ENCODE assay signal across 8 cellular contexts in the genomic region with DNA sequence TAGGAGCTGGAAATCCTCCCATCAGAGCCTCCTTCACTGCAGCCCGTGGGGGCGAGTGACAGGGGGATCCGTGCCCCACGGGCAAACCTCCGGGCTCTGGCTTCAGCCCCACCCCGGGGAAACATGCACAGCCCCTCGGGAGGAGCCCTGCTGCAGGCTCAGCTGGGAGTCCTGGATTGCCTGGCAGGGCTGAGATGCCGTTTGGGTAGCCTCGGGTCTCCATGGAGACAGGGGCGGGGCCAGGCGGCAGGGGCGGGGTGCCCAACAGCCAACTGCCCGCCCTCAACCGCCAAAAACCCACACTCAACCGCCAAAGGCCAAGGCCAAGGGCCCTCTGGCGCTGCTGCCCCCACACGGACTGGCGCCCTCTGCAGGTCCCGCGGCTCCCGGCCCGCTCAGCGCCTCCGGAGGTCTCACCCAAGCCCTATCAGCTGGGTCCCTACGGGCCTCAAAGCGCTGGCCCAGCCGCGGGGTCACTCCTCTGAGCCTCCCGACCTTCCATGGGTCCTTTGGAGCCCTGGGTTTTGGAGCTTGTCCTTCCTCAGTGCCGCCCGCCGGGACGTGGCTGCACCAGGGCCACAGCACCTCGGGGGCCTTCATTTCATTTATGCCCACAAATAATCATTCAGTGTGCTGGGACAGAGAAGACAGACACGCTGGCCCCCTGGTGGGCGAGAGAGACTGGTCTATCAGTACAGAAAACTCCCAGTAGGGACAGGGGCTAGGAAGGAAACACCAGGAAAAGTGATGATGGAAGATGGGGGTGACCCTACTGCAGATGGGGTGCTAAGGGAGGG. TPM values are rescaled to one million over a fixed set of nuclear protein-coding genes. Genes with fewer than 3 reads are reported as not detected.
A peak's percentile ranks its signal among the peaks of the same experiment; 100 is the strongest.
DNase-seq lines count a peak whose midpoint lies in the region; ATAC-seq and TF ChIP-seq lines count a peak whose summit lies in the region.

No MANE protein-coding gene starts in this region.

- H3K27ac ChIP-seq in OCI-LY3 (ENCODE audit: low read length) (0 out of 2 replicates have a peak overlapping the region, but pooled peaks have one; percentile 15), esophagus (ENCODE audit: low read depth in 2 of 2, low read length in 1 of 2) (peak overlapping the region in 1 of 2 donors; percentile 14)

- peak overlapping the region; percentile 48 for H3K4me3 ChIP-seq in AG04449 (ENCODE audit: low read depth, low read length)
- H3K4me3 ChIP-seq in OCI-LY3 (ENCODE audit: low read length), result peak overlapping the region; percentile 83
- peak overlapping the region; percentile 22 to 31 for H3K4me3 ChIP-seq in esophagus (ENCODE audit: low read depth in 1 of 2, low read length in 2 of 2)

- peak overlapping the region; percentile 70 for H3K9ac ChIP-seq in OCI-LY3 (ENCODE audit: low read length)

- no peaks in the 10 kb centered on the region for H3K79me2 ChIP-seq in OCI-LY3 (ENCODE audit: low read length)

- WGBS in esophagus, 2 donors, result 3 to 7% methylated on average over 24 to 36 of the region's 36 CpGs

- H2AFZ ChIP-seq in OCI-LY3 (ENCODE audit: low read depth, low read length), result peak overlapping the region; percentile 97

- POLR2A ChIA-PET in AG04449 (lab: Yijun Ruan, JAX), result interaction anchor here (0.8 to 1.3 kb wide), 2 partner anchors 165 to 228 kb away, joined by 5 to 6 read pairs; no protein-coding TSS in a partner anchor

- H4K20me1 ChIP-seq in OCI-LY3 (ENCODE audit: insufficient read depth, low read length), result no peaks in the 10 kb centered on the region

- H3K27me3 ChIP-seq in OCI-LY3 (ENCODE audit: low read depth, low read length) (no peaks in the 10 kb centered on the region), esophagus (ENCODE audit: control insufficient read depth in 1 of 2, insufficient read depth in 2 of 2, low read length in 2 of 2) (no peaks in the 10 kb centered on the region)

- DNase-seq in AG04449 (ENCODE audit: low read depth, low spot score) (no peak), activated T-cell treated with anti-CD3 and anti-CD28 coated beads for 48 hours (ENCODE audit: low read depth) (peak; percentile 84), mucosa of gallbladder (ENCODE audit: low spot score) (peak; percentile 75)
- DNase-seq in stimulated activated CD8-positive, alpha-beta memory T cell treated with anti-CD3 and anti-CD28 coated beads, Interleukin-4, amount 100 ng/mL, for 24 hours (ENCODE audit: low read depth), result peak; percentile 83

- ATAC-seq in GM19043 (IDR thresholded peaks at IDR 0.05; ENCODE audit: low read depth, unreplicated experiment), result peak; percentile 67
- peak; percentile 53 for ATAC-seq in HG03565 (IDR thresholded peaks at IDR 0.05; ENCODE audit: unreplicated experiment)

- CTCF ChIA-PET in AG04449 (lab: Yijun Ruan, JAX), result interaction anchor here (0.6 to 6.7 kb wide), 29 partner anchors 11 to 237 kb away, joined by 3 to 66 read pairs (median 4); a partner anchor contains a TSS

- no peaks in the 10 kb centered on the region for H3K9me3 ChIP-seq in OCI-LY3 (ENCODE audit: insufficient read depth, low read length)
- H3K9me3 ChIP-seq in esophagus (ENCODE audit: control insufficient read depth in 2 of 2, insufficient read depth in 1 of 2, low read depth in 1 of 2, low read length in 1 of 2), result no peaks in the 10 kb centered on the region

- H3K4me1 ChIP-seq in OCI-LY3 (ENCODE audit: low read length) (peaks cover 14% of the 10 kb centered on the region), esophagus (ENCODE audit: control insufficient read depth in 2 of 2, insufficient read depth in 2 of 2, low read length in 1 of 2) (peaks cover 0 to 6% of the 10 kb centered on the region in 2 donors)

- H3K36me3 ChIP-seq in OCI-LY3 (replicated peaks; ENCODE audit: low read depth, low read length) (no peaks in the 10 kb centered on the region), esophagus (ENCODE audit: control insufficient read depth in 2 of 2, insufficient read depth in 2 of 2, low read length in 1 of 2) (no peaks in the 10 kb centered on the region)

- TF ChIP-seq CTCF in AG04449 (IDR thresholded peaks at IDR 0.05; ENCODE audit: insufficient read depth, low read length, missing control alignments), result peak; percentile 66
- peak; percentile 65 for TF ChIP-seq CTCF in OCI-LY3 (IDR thresholded peaks at IDR 0.05; ENCODE audit: low read depth, low read length)

- H3K4me2 ChIP-seq in OCI-LY3 (ENCODE audit: low read length), result peak overlapping the region; percentile 94

RNA-seq across cellular contexts. Expression of a gene that starts 33.5 kb away (rescaled TPM):
- polyA plus RNA-seq in esophagus, result 10 to 100 TPM; 25.6 to 30.8 TPM
- total RNA-seq in mucosa of gallbladder, result 38.7 TPM

Comparison
In these comparisons a context has a peak if more than half of its experiments do, and no peak if none do; other contexts are left out.
1. H3K4me3 ChIP-seq: peak in every context shown above with its lines; median percentile 83 in OCI-LY3; 48 in AG04449; 26 in esophagus.